Comparison of ENCODE assay signal across 8 cellular contexts in genomic region chr4:129093173-129093974, GRCh38. TPM values are rescaled to one million over a fixed set of nuclear protein-coding genes. Genes with fewer than 3 reads are reported as not detected.
DNase-seq lines count a peak whose midpoint lies in the region; ATAC-seq and TF ChIP-seq lines count a peak whose summit lies in the region.

Gene SCLT1 (minus strand): TSS chr4:129093539. CDS start chr4:129093103, 436 bp downstream.

- ATAC-seq in activated T-helper 17 cell treated with anti-CD3 and anti-CD28 coated beads, Interleukin-2, amount 50 U/mL, for 72 hours (replicated peaks), result peak; percentile 96
- ATAC-seq in naive thymus-derived CD8-positive, alpha-beta T cell, result peak; percentile 90 to 92

- TF ChIP-seq CTCF in LNCaP clone FGC (IDR thresholded peaks at IDR 0.05; ENCODE audit: control insufficient read depth, extremely low read depth, insufficient read depth), result no peak
- TF ChIP-seq CTCF in RWPE1 (conservative IDR thresholded peaks at IDR 0.05; ENCODE audit: low read depth), result no peak
- no peak for TF ChIP-seq CTCF in fibroblast of mammary gland (conservative IDR thresholded peaks at IDR 0.05; ENCODE audit: control insufficient read depth, insufficient read depth, low read depth, low read length)

- CTCF ChIA-PET in RWPE1 (lab: Yijun Ruan, JAX), result interaction anchor here (0.7 kb wide), 1 partner anchor 904 kb away, joined by 3 read pairs; no protein-coding TSS in a partner anchor

- H3K36me3 Mint-ChIP-seq in activated T-helper 17 cell treated with anti-CD3 and anti-CD28 coated beads, Interleukin-2, amount 50 U/mL, for 72 hours (ENCODE audit: low read depth), result no peaks in the 10 kb centered on the region
- H3K36me3 Mint-ChIP-seq in naive thymus-derived CD8-positive, alpha-beta T cell, result no peaks in the 10 kb centered on the region

- peak within 1 kb of the TSS; percentile 93 for H3K27ac ChIP-seq in RWPE1

- H3K4me3 Mint-ChIP-seq in activated T-helper 17 cell treated with anti-CD3 and anti-CD28 coated beads, Interleukin-2, amount 50 U/mL, for 72 hours, result no peak within 1 kb of the TSS
- H3K4me3 Mint-ChIP-seq in naive thymus-derived CD8-positive, alpha-beta T cell, result peak within 1 kb of the TSS in 4 of 10 donors; percentile 25 to 64 (median 32)

- POLR2A ChIA-PET in RWPE1 (lab: Yijun Ruan, JAX; ENCODE audit: low non-redundant PET), result no interaction called here
- POLR2A ChIA-PET in naive thymus-derived CD8-positive, alpha-beta T cell (lab: Charles Lee), result interaction anchor here (0.8 to 1.1 kb wide), 2 partner anchors 1032 kb away, joined by 3 read pairs; partner anchors contain the start of gene LARP1B

- H3K4me1 Mint-ChIP-seq in activated T-helper 17 cell treated with anti-CD3 and anti-CD28 coated beads, Interleukin-2, amount 50 U/mL, for 72 hours, result peaks cover 19% of the 10 kb centered on the region
- H3K4me1 Mint-ChIP-seq in naive thymus-derived CD8-positive, alpha-beta T cell, result peaks cover 19 to 55% (median 32%) of the 10 kb centered on the region in 4 donors

- no peaks in the 10 kb centered on the region for H3K27me3 Mint-ChIP-seq in activated T-helper 17 cell treated with anti-CD3 and anti-CD28 coated beads, Interleukin-2, amount 50 U/mL, for 72 hours
- no peaks in the 10 kb centered on the region for H3K27me3 Mint-ChIP-seq in naive thymus-derived CD8-positive, alpha-beta T cell

- DNase-seq in Daoy (ENCODE audit: low read depth), result peak; percentile 97
- DNase-seq in GOT3 (lab: John Stamatoyannopoulos, UW), result peak; percentile 23
- DNase-seq in LNCaP clone FGC (ENCODE audit: low read depth), result peak; percentile 97
- peak; percentile 95 for DNase-seq in RWPE1 (ENCODE audit: low spot score)
- DNase-seq in fibroblast of mammary gland (ENCODE audit: low read depth), result peak; percentile 99
- peak; percentile 86 to 97 (median 95) for DNase-seq in naive thymus-derived CD8-positive, alpha-beta T cell
- DNase-seq in stimulated activated naive CD4-positive, alpha-beta T cell (lab: John Stamatoyannopoulos, UW), result peak; percentile 88 to 96 (median 92)

- H3K27ac Mint-ChIP-seq in activated T-helper 17 cell treated with anti-CD3 and anti-CD28 coated beads, Interleukin-2, amount 50 U/mL, for 72 hours, result no peak within 1 kb of the TSS
- H3K27ac Mint-ChIP-seq in naive thymus-derived CD8-positive, alpha-beta T cell, result peak within 1 kb of the TSS in 4 of 10 donors; percentile 7 to 75 (median 42)

- H3K4me3 ChIP-seq in LNCaP clone FGC (ENCODE audit: low read depth, low read length) (peak within 1 kb of the TSS; percentile 86), fibroblast of mammary gland (ENCODE audit: control insufficient read depth, low read depth, low read length) (peak within 1 kb of the TSS; percentile 94)

- H3K9me3 Mint-ChIP-seq in activated T-helper 17 cell treated with anti-CD3 and anti-CD28 coated beads, Interleukin-2, amount 50 U/mL, for 72 hours, result no peaks in the 10 kb centered on the region
- H3K9me3 Mint-ChIP-seq in naive thymus-derived CD8-positive, alpha-beta T cell, result no peaks in the 10 kb centered on the region

RNA-seq across cellular contexts. Expression of gene SCLT1, which starts in this region (rescaled TPM):
- 9.9 and 10.3 TPM in 2 replicates for total RNA-seq in Daoy (2014; rRNA removed; shearing (Covaris generic))
- 10 to 100 TPM; 19.4 to 24.2 TPM for total RNA-seq in activated T-helper 17 cell treated with anti-CD3 and anti-CD28 coated beads, Interleukin-2, amount 50 U/mL, for 72 hours
- total RNA-seq in naive thymus-derived CD8-positive, alpha-beta T cell, result 10 to 100 TPM; 20.7 to 22.1 TPM
- polyA plus RNA-seq in naive thymus-derived CD8-positive, alpha-beta T cell, result 1 to 10 TPM; 5.3 to 7.2 (median 6.2) TPM

Comparison
In these comparisons a context has a peak if more than half of its experiments do, and no peak if none do; other contexts are left out.
1. Peak in every context shown above with its lines: DNase-seq, ATAC-seq, H3K4me3 ChIP-seq and H3K27ac ChIP-seq.
2. DNase-seq: peak in every context shown above with its lines; median percentile 99 in fibroblast of mammary gland; 97 in Daoy; 97 in LNCaP clone FGC; 95 in RWPE1; 95 in naive thymus-derived CD8-positive, alpha-beta T cell; 92 in stimulated activated naive CD4-positive, alpha-beta T cell; 23 in GOT3.